8 cellular contexts compared by ENCODE assay signal in the genomic region with DNA sequence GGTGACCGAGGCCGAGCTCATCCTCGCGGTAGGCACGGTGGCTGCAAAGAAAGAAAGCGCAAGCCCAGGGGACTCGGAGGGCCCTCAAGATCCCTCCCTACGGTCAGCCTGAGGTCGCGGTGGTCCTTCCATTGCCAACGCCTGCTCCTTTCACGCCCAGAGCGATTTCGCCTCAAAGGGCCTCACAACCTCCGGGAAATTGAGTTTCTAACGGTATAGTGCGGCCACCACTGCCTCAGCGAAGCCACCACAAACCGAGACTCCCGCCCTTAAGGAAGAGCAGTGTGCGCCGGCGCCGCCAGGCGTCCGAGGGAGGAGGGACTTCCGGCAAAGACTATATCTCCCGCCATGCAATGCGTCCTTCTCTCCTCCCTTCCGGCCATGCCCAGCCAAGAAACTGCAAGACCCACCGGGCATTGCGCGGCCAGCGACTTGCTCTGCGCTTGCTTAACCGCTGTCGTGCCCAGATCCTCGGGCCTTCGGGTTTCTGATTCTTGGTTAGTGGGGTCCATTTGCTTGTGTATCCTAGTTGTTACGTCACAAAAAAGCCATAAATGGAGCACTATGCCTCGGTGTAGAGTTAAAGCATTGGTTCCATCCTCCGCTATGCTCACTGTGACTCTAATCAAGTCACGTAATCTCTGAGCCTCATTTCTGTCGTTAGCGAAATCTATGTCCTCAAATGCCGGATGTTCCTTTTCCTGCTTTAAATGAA. TPM values are rescaled to one million over a fixed set of nuclear protein-coding genes. Genes with fewer than 3 reads are reported as not detected.
DNase-seq lines count a peak whose midpoint lies in the region; ATAC-seq and TF ChIP-seq lines count a peak whose summit lies in the region.

A gene with protein sequence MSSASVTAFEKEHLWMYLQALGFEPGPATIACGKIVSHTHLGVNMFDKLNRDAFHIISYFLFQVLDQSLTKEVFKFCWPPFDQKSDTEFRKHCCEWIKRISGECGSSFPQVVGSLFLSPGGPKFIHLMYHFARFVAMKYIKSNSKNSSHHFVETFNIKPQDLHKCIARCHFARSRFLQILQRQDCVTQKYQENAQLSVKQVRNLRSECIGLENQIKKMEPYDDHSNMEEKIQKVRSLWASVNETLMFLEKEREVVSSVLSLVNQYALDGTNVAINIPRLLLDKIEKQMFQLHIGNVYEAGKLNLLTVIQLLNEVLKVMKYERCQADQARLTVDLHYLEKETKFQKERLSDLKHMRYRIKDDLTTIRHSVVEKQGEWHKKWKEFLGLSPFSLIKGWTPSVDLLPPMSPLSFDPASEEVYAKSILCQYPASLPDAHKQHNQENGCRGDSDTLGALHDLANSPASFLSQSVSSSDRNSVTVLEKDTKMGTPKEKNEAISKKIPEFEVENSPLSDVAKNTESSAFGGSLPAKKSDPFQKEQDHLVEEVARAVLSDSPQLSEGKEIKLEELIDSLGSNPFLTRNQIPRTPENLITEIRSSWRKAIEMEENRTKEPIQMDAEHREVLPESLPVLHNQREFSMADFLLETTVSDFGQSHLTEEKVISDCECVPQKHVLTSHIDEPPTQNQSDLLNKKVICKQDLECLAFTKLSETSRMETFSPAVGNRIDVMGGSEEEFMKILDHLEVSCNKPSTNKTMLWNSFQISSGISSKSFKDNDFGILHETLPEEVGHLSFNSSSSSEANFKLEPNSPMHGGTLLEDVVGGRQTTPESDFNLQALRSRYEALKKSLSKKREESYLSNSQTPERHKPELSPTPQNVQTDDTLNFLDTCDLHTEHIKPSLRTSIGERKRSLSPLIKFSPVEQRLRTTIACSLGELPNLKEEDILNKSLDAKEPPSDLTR (minus strand): TSS at position 274 of the 715 bp plus-strand sequence. CDS start 253 bp downstream, at position 21.

- TF ChIP-seq CTCF in GM20000 (IDR thresholded peaks at IDR 0.05; ENCODE audit: extremely low read depth, missing control alignments) (no peak), lung (IDR thresholded peaks at IDR 0.05; ENCODE audit: control extremely low read depth, extremely low read depth) (peak; percentile 35)

- 5 to 8% methylated on average over 42 to 46 of the region's 46 CpGs for whole genome bisulfite sequencing in lung, 2 donors

- H3K4me1 ChIP-seq in lung (ENCODE audit: control insufficient read depth in 2 of 2, insufficient read depth in 2 of 2, low read length in 2 of 2) = peaks cover 4% of the 10 kb centered on the region in 2 donors

- CTCF ChIA-PET in activated CD8-positive, alpha-beta memory T cell treated with anti-CD3 and anti-CD28 coated beads for 36 hours (lab: Charles Lee) = interaction anchor here (0.6 kb wide), 1 partner anchor 17 kb away, joined by 3 read pairs; no protein-coding TSS in a partner anchor

- H3K27me3 ChIP-seq in lung (ENCODE audit: control insufficient read depth, insufficient read depth) = no peaks in the 10 kb centered on the region

- POLR2A ChIA-PET in activated CD8-positive, alpha-beta memory T cell treated with anti-CD3 and anti-CD28 coated beads for 36 hours (lab: Charles Lee) = interaction anchor here (0.7 kb wide), 4 partner anchors 19 to 52 kb away, joined by 3 to 10 read pairs (median 6); no protein-coding TSS in a partner anchor

- H3K27ac ChIP-seq in lung (ENCODE audit: low read depth in 1 of 2, low read length in 1 of 2) = peak within 1 kb of the TSS; percentile 92 to 93

- ATAC-seq in lung (ENCODE audit: insufficient read depth, low FRiP score) = peak; percentile 99

- peak within 1 kb of the TSS; percentile 73 for H3K4me3 ChIP-seq in lung

- H3K36me3 ChIP-seq in lung (ENCODE audit: control insufficient read depth in 2 of 2, insufficient read depth in 2 of 2, low read length in 2 of 2) = peaks cover 0 to 4% of the 10 kb centered on the region in 2 donors

- DNase-seq in COR-L47 (lab: John Stamatoyannopoulos, UW) = peak; percentile 95
- peak; percentile 89 for DNase-seq in GM20000 (ENCODE audit: low spot score)
- peak; percentile 95 for DNase-seq in HT-29 (ENCODE audit: low spot score)
- DNase-seq in NOMO-1 (lab: John Stamatoyannopoulos, UW; ENCODE audit: unreplicated experiment in 2 of 2) = peak; percentile 84 to 85
- DNase-seq in effector CD8-positive, alpha-beta T cell (lab: John Stamatoyannopoulos, UW) = peak; percentile 85
- DNase-seq in lung (ENCODE audit: low spot score) = peak; percentile 97
- DNase-seq in stimulated activated CD4-positive, alpha-beta T cell treated with anti-CD3 and anti-CD28 coated beads, TNF-alpha, amount 100 ng/mL, for 4 hours (ENCODE audit: low read depth in 3 of 3) = peak; percentile 52 to 89 (median 69)

- H3K9me3 ChIP-seq in lung (ENCODE audit: control insufficient read depth in 2 of 2, insufficient read depth in 1 of 2, low read length in 1 of 2) = no peaks in the 10 kb centered on the region

RNA-seq across cellular contexts. Expression of the gene that starts here (rescaled TPM):
- total RNA-seq in HT-29 (2014; rRNA removed; shearing (Covaris generic)) = 9.8 and 9.9 TPM in 2 replicates
- total RNA-seq in activated CD8-positive, alpha-beta memory T cell treated with anti-CD3 and anti-CD28 coated beads for 36 hours = 10 to 100 TPM; 40.1 to 40.8 TPM
- total RNA-seq in lung = 10 to 100 TPM in 1 of 2 donors, 1 to 10 TPM in 1; 7.6 to 13.1 TPM
- polyA plus RNA-seq in lung = 1 to 10 TPM; 3.6 to 3.9 TPM

Comparison
In these comparisons a context has a peak if more than half of its experiments do, and no peak if none do; other contexts are left out.
1. Peak in every context shown above with its lines: DNase-seq, ATAC-seq, H3K4me3 ChIP-seq and H3K27ac ChIP-seq.